Comparison of ENCODE assay signal across 9 cellular contexts in genomic region chr22:20859615-20860014, GRCh38. TPM values are rescaled to one million over a fixed set of nuclear protein-coding genes. Genes with fewer than 3 reads are reported as not detected.
DNase-seq lines count a peak whose midpoint lies in the region; ATAC-seq and TF ChIP-seq lines count a peak whose summit lies in the region.
"Had no signal": no experiment of that assay in that cellular context is flagged by ENCODE, and none has a peak within 500 bp of the region (broad histone marks: within the 10 kb centered on the region; RNA-seq: fewer than 3 reads in every experiment).

No MANE protein-coding gene starts in this region.

- POLR2A ChIA-PET in AG04450 (lab: Yijun Ruan, JAX), result interaction anchor here (0.7 to 1.8 kb wide), 2 partner anchors 9 to 241 kb away, joined by 5 read pairs; no protein-coding TSS in a partner anchor
- POLR2A ChIA-PET in naive thymus-derived CD4-positive, alpha-beta T cell (lab: Charles Lee), result interaction anchor here (0.7 to 0.8 kb wide), 2 partner anchors 123 to 160 kb away, joined by 3 read pairs; partner anchors contain the start of gene LZTR1

- H3K9me3 ChIP-seq in AG04450 (ENCODE audit: control insufficient read depth, insufficient read depth, low read length) (no peaks in the 10 kb centered on the region), HUES6 (ENCODE audit: control insufficient read depth, insufficient read depth, low read depth, low read length) (no peaks in the 10 kb centered on the region)
- H3K9me3 ChIP-seq in naive thymus-derived CD4-positive, alpha-beta T cell (ENCODE audit: control insufficient read depth in 2 of 3, low read length in 3 of 3), result no peaks in the 10 kb centered on the region

- H3K27ac Mint-ChIP-seq in chondrocyte (ENCODE audit: unreplicated experiment), result peak overlapping the region; percentile 59
- peak overlapping the region; percentile 60 to 90 (median 87) for H3K27ac Mint-ChIP-seq in naive thymus-derived CD4-positive, alpha-beta T cell

- intact Hi-C loops in naive thymus-derived CD4-positive, alpha-beta T cell (cut with micrococcal nuclease), result loop anchor here (2.0 to 10.0 kb wide), 10 partner anchors 57 to 1263 kb away; partner anchors contain the start of genes KLHL22 (in 1 of the 2), RANBP1 (in 1 of the 2), THAP7 (in 1 of the 2) and TRMT2A (in 1 of the 2)

- TF ChIP-seq CTCF in AG04450 (IDR thresholded peaks at IDR 0.05; ENCODE audit: low read depth, low read length) (no peak), chondrocyte (IDR thresholded peaks at IDR 0.05) (no peak)

- H3K4me1 ChIP-seq in HUES6 (ENCODE audit: control insufficient read depth, insufficient read depth, low read length), result peaks cover 12% of the 10 kb centered on the region
- H3K4me1 ChIP-seq in naive thymus-derived CD4-positive, alpha-beta T cell (ENCODE audit: control insufficient read depth in 2 of 2, insufficient read depth in 2 of 2, low read length in 2 of 2), result peaks cover 17 to 20% of the 10 kb centered on the region in 2 donors

- no peaks in the 10 kb centered on the region for H3K9me3 Mint-ChIP-seq in chondrocyte (ENCODE audit: low read depth)
- no peaks in the 10 kb centered on the region for H3K9me3 Mint-ChIP-seq in naive thymus-derived CD4-positive, alpha-beta T cell

- no peaks in the 10 kb centered on the region for H3K36me3 ChIP-seq in HUES6 (ENCODE audit: control insufficient read depth, insufficient read depth, low read length)
- H3K36me3 ChIP-seq in naive thymus-derived CD4-positive, alpha-beta T cell (ENCODE audit: control insufficient read depth in 2 of 3, insufficient read depth in 3 of 3, low read length in 3 of 3), result peaks cover 0 to 14% (median 0%) of the 10 kb centered on the region in 3 experiments

- peak overlapping the region; percentile 92 for H3K4me3 ChIP-seq in AG04450 (ENCODE audit: low read depth, low read length)
- H3K4me3 ChIP-seq in HUES6 (ENCODE audit: low read depth, low read length), result peak overlapping the region; percentile 67
- peak overlapping the region; percentile 78 for H3K4me3 ChIP-seq in naive thymus-derived CD4-positive, alpha-beta T cell (ENCODE audit: low read length)

- DNase-seq in AG04450 (ENCODE audit: low read depth, low spot score) (no peak), chondrocyte (ENCODE audit: low spot score) (no peak), C1 segment of cervical spinal cord (lab: John Stamatoyannopoulos, UW) (no peak), COR-L47 (lab: John Stamatoyannopoulos, UW) (no peak)
- no peak for DNase-seq in naive thymus-derived CD4-positive, alpha-beta T cell
- DNase-seq: SW 1271 had no signal

- H3K27ac ChIP-seq in AG04450 (ENCODE audit: low read depth, low read length) (no peak overlapping the region), HUES6 (ENCODE audit: low read depth, low read length) (no peak overlapping the region)
- peak overlapping the region; percentile 87 for H3K27ac ChIP-seq in naive thymus-derived CD4-positive, alpha-beta T cell (ENCODE audit: low read depth, low read length)

- no peaks in the 10 kb centered on the region for H3K27me3 Mint-ChIP-seq in chondrocyte (ENCODE audit: low read depth)
- no peaks in the 10 kb centered on the region for H3K27me3 Mint-ChIP-seq in naive thymus-derived CD4-positive, alpha-beta T cell

- H3K4me3 Mint-ChIP-seq in chondrocyte (ENCODE audit: unreplicated experiment), result peak overlapping the region; percentile 75
- H3K4me3 Mint-ChIP-seq in naive thymus-derived CD4-positive, alpha-beta T cell, result peak overlapping the region; percentile 84 to 95 (median 90)

- H3K36me3 Mint-ChIP-seq in chondrocyte (ENCODE audit: low read depth), result peaks cover 3% of the 10 kb centered on the region
- H3K36me3 Mint-ChIP-seq in naive thymus-derived CD4-positive, alpha-beta T cell, result peaks cover 0 to 12% (median 11%) of the 10 kb centered on the region in 5 donors

- peak overlapping the region; percentile 84 for H3K9ac ChIP-seq in HUES6 (ENCODE audit: low read length)

- H3K27me3 ChIP-seq in AG04450 (ENCODE audit: control insufficient read depth, insufficient read depth, low read length) (no peaks in the 10 kb centered on the region), HUES6 (ENCODE audit: control insufficient read depth, insufficient read depth, low read length) (no peaks in the 10 kb centered on the region)
- H3K27me3 ChIP-seq in naive thymus-derived CD4-positive, alpha-beta T cell (ENCODE audit: control insufficient read depth in 2 of 2, insufficient read depth in 2 of 2, low read length in 2 of 2), result no peaks in the 10 kb centered on the region

- CTCF ChIA-PET in AG04450 (lab: Charles Lee), result interaction anchor here (0.6 kb wide), 1 partner anchor 35 kb away, joined by 6 read pairs; no protein-coding TSS in a partner anchor
- CTCF ChIA-PET in naive thymus-derived CD4-positive, alpha-beta T cell (lab: Charles Lee), result no interaction called here

- ATAC-seq in naive thymus-derived CD4-positive, alpha-beta T cell, result no peak
- no peak for ATAC-seq in GM19463 (IDR thresholded peaks at IDR 0.05; ENCODE audit: unreplicated experiment)
- no peak for ATAC-seq in HG03378 (IDR thresholded peaks at IDR 0.05; ENCODE audit: unreplicated experiment)

- H3K4me1 Mint-ChIP-seq in chondrocyte (ENCODE audit: low read depth), result peaks cover 40% of the 10 kb centered on the region
- peaks cover 33 to 76% (median 61%) of the 10 kb centered on the region in 7 donors for H3K4me1 Mint-ChIP-seq in naive thymus-derived CD4-positive, alpha-beta T cell

RNA-seq across cellular contexts. Expression of gene SNAP29, which starts 0.8 kb away (rescaled TPM):
- 41.4 and 45.5 TPM in 2 replicates for polyA plus RNA-seq in AG04450 (2011; rRNA removed)
- 19.5 and 20.0 TPM in 2 replicates for polyA minus RNA-seq in AG04450 (2011; rRNA and poly(A)+ RNA removed)
- 25.3 to 26.3 TPM (median 25.8 TPM) in 3 replicates for total RNA-seq in chondrocyte
- total RNA-seq in naive thymus-derived CD4-positive, alpha-beta T cell, result 10 to 100 TPM; 15.2 to 32.8 (median 25.4) TPM
- 10 to 100 TPM; 15.9 to 22.8 TPM for polyA plus RNA-seq in naive thymus-derived CD4-positive, alpha-beta T cell

RNA-seq across cellular contexts. Expression of gene PI4KA, which starts 1.0 kb away (rescaled TPM):
- polyA plus RNA-seq in AG04450 (2011; rRNA removed), result 27.5 and 35.8 TPM in 2 replicates
- polyA minus RNA-seq in AG04450 (2011; rRNA and poly(A)+ RNA removed), result 48.5 and 59.0 TPM in 2 replicates
- 68.3 to 87.9 TPM (median 72.3 TPM) in 3 replicates for total RNA-seq in chondrocyte
- 100 to 1,000 TPM; 120 to 181 (median 168) TPM for total RNA-seq in naive thymus-derived CD4-positive, alpha-beta T cell
- polyA plus RNA-seq in naive thymus-derived CD4-positive, alpha-beta T cell, result 10 to 100 TPM; 40.1 to 91.7 TPM

RNA-seq across cellular contexts. Expression of gene CRKL, which starts 57.6 kb away (rescaled TPM):
- 24.1 and 25.4 TPM in 2 replicates for polyA plus RNA-seq in AG04450 (2011; rRNA removed)
- 36.2 and 40.1 TPM in 2 replicates for polyA minus RNA-seq in AG04450 (2011; rRNA and poly(A)+ RNA removed)
- 45.3 to 49.2 TPM (median 46.3 TPM) in 3 replicates for total RNA-seq in chondrocyte
- 10 to 100 TPM; 38.9 to 82.7 (median 77.8) TPM for total RNA-seq in naive thymus-derived CD4-positive, alpha-beta T cell
- polyA plus RNA-seq in naive thymus-derived CD4-positive, alpha-beta T cell, result 10 to 100 TPM; 44.7 to 65.8 TPM
